10 cellular contexts compared by ENCODE assay signal in the genomic region with DNA sequence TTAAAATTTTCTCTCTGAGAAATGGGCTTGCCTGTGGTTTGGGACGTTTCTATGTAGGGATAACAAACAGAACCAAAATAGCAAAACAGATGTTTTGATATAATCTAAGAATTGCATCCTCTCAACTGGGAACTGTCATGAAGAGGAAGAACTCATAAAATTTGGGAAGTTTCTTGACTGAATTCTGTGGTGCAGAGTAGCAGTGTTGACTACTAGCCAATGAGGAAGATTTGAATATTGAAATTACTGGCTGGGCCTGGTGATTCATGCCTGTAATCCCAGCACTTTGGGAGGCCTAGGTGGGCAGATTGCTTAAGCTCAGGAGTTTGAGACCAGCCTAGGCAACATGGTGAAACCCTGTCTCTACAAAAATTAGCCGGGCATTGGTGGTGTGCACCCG. TPM values are rescaled to one million over a fixed set of nuclear protein-coding genes. Genes with fewer than 3 reads are reported as not detected.
DNase-seq lines count a peak whose midpoint lies in the region; ATAC-seq and TF ChIP-seq lines count a peak whose summit lies in the region.
"Had no signal": no experiment of that assay in that cellular context is flagged by ENCODE, and none has a peak within 500 bp of the region (broad histone marks: within the 10 kb centered on the region; RNA-seq: fewer than 3 reads in every experiment).

No MANE protein-coding gene starts in this region.

- H3K36me3 ChIP-seq in muscle layer of duodenum (ENCODE audit: control insufficient read depth in 1 of 2, insufficient read depth in 2 of 2, low read length in 2 of 2) (peaks cover 13 to 14% of the 10 kb centered on the region in 2 donors), neural progenitor cell (no peaks in the 10 kb centered on the region)

- CTCF ChIA-PET in MCF 10A (lab: Yijun Ruan, JAX), result interaction anchor here (1.1 kb wide), 1 partner anchor 149 kb away, joined by 3 read pairs; no protein-coding TSS in a partner anchor

- no peak overlapping the region for H3K9ac ChIP-seq in neural progenitor cell

- H3K4me1 ChIP-seq in muscle layer of duodenum (ENCODE audit: control insufficient read depth in 1 of 2, insufficient read depth in 2 of 2, low read length in 2 of 2), result peaks cover 25 to 63% of the 10 kb centered on the region in 2 donors
- no peaks in the 10 kb centered on the region for H3K4me1 ChIP-seq in foreskin keratinocyte
- H3K4me1 ChIP-seq in neural progenitor cell, result no peaks in the 10 kb centered on the region

- no peaks in the 10 kb centered on the region for H3K27me3 Mint-ChIP-seq in MCF 10A (ENCODE audit: insufficient read depth, unreplicated experiment)
- peaks cover 2% of the 10 kb centered on the region for H3K27me3 Mint-ChIP-seq in neural progenitor cell (ENCODE audit: insufficient read depth, low read depth)

- H3K27me3 ChIP-seq in muscle layer of duodenum (ENCODE audit: low read depth, low read length), result no peaks in the 10 kb centered on the region
- H3K27me3 ChIP-seq in foreskin keratinocyte, result no peaks in the 10 kb centered on the region
- no peaks in the 10 kb centered on the region for H3K27me3 ChIP-seq in neural progenitor cell

- H3K4me3 ChIP-seq in muscle layer of duodenum (ENCODE audit: low read depth in 1 of 2, low read length in 2 of 2) (peak overlapping the region in 1 of 2 donors; percentile 9), neural progenitor cell (no peak overlapping the region)

- H3K4me2 ChIP-seq in neural progenitor cell, result no peak overlapping the region

- DNase-seq in AG08395 (ENCODE audit: low spot score) (peak; percentile 8), HT1080 (ENCODE audit: low read depth) (peak; percentile 13), MCF 10A (ENCODE audit: unreplicated experiment) (peak; percentile 9), 8988T (no peak), foreskin keratinocyte (no peak), neural progenitor cell (ENCODE audit: low spot score) (no peak)
- DNase-seq: NCI-H345, T-helper 9 cell had no signal

- H3K4me1 Mint-ChIP-seq in MCF 10A (ENCODE audit: insufficient read depth, unreplicated experiment), result peaks cover 10% of the 10 kb centered on the region
- peaks cover 50% of the 10 kb centered on the region for H3K4me1 Mint-ChIP-seq in neural progenitor cell

- peaks cover 36% of the 10 kb centered on the region for H3K36me3 Mint-ChIP-seq in MCF 10A (ENCODE audit: insufficient read depth, unreplicated experiment)
- peaks cover 9% of the 10 kb centered on the region for H3K36me3 Mint-ChIP-seq in neural progenitor cell

- no peak for TF ChIP-seq CTCF in MCF 10A (IDR thresholded peaks at IDR 0.05; ENCODE audit: unreplicated experiment)
- no peak for TF ChIP-seq CTCF in foreskin keratinocyte (conservative IDR thresholded peaks at IDR 0.05)
- no peak for TF ChIP-seq CTCF in neural progenitor cell (IDR thresholded peaks at IDR 0.05)

- H3K27ac ChIP-seq in muscle layer of duodenum (ENCODE audit: low read length) (peak overlapping the region; percentile 57), foreskin keratinocyte (no peak overlapping the region), neural progenitor cell (no peak overlapping the region)

- POLR2A ChIA-PET in MCF 10A (lab: Yijun Ruan, JAX), result no interaction called here

- H3K79me2 ChIP-seq in neural progenitor cell (ENCODE audit: low read depth), result peaks cover 79% of the 10 kb centered on the region

- intact Hi-C loops in MCF 10A (cut with micrococcal nuclease), result no loop called here

- H4K20me1 ChIP-seq in neural progenitor cell (ENCODE audit: low read depth), result peaks cover 94% of the 10 kb centered on the region

- H3K9me3 ChIP-seq in muscle layer of duodenum (ENCODE audit: control insufficient read depth in 1 of 2, low read length in 2 of 2) (no peaks in the 10 kb centered on the region), neural progenitor cell (ENCODE audit: low read depth) (no peaks in the 10 kb centered on the region)

- H3K4me3 Mint-ChIP-seq in MCF 10A (ENCODE audit: unreplicated experiment) (no peak overlapping the region), neural progenitor cell (no peak overlapping the region)

- ATAC-seq in HG03469 (IDR thresholded peaks at IDR 0.05; ENCODE audit: unreplicated experiment) (no peak), foreskin keratinocyte (no peak)

- H3K27ac Mint-ChIP-seq in MCF 10A (ENCODE audit: low read depth, unreplicated experiment), result no peak overlapping the region
- H3K27ac Mint-ChIP-seq in neural progenitor cell, result no peak overlapping the region

- no peak overlapping the region for H2AFZ ChIP-seq in neural progenitor cell (replicated peaks)

- no peaks in the 10 kb centered on the region for H3F3A ChIP-seq in neural progenitor cell (ENCODE audit: low read depth)

- BruUV-seq in MCF 10A (replicated peaks; lab: Mats Ljungman, UMichigan), result no TSS peak

- no peaks in the 10 kb centered on the region for H3K9me3 Mint-ChIP-seq in MCF 10A (ENCODE audit: unreplicated experiment)
- H3K9me3 Mint-ChIP-seq in neural progenitor cell, result no peaks in the 10 kb centered on the region

RNA-seq across cellular contexts. Expression of gene ZNF609, which starts 42.2 kb away (rescaled TPM):
- 13.7 and 18.1 TPM in 2 replicates for total RNA-seq in HT1080 (2014; rRNA removed; shearing (Covaris generic))
- 11.3 and 13.3 TPM in 2 replicates for polyA plus RNA-seq in HT1080 (2015; cell fraction: cytosol; rRNA removed)
- 18.0 and 21.4 TPM in 2 replicates for polyA plus RNA-seq in HT1080 (2015; cell fraction: nucleus; rRNA removed)
- total RNA-seq in MCF 10A (2022), result 45.0 and 49.0 TPM in 2 replicates
- 20.9 and 22.0 TPM in 2 replicates for total RNA-seq in foreskin keratinocyte
- polyA plus RNA-seq in foreskin keratinocyte, result 4.1 and 5.1 TPM in 2 replicates
- 21.5 and 31.1 TPM in 2 replicates for total RNA-seq in neural progenitor cell (ENCODE audit: low replicate concordance)

Comparison
In these comparisons a context has a peak if more than half of its experiments do, and no peak if none do; other contexts are left out.
1. DNase-seq: peak in AG08395 (single experiment), HT1080 (single experiment) and MCF 10A (single experiment); none in 8988T (single experiment), foreskin keratinocyte (0 of 2) and neural progenitor cell (single experiment).